ENCODE assay signal across 1 cellular context in genomic region chr4:40055873-40056721, GRCh38.
A peak's percentile ranks its signal among the peaks of the same experiment; 100 is the strongest.
TF ChIP-seq lines count a peak whose summit lies in the region.

No MANE protein-coding gene starts in this region.

TF ChIP-seq in HEK293, 187 proteins besides CTCF, POLR2A, EP300 and RAD21 (continued from another document and continues in another):
- TF ChIP-seq, protein P1, sequence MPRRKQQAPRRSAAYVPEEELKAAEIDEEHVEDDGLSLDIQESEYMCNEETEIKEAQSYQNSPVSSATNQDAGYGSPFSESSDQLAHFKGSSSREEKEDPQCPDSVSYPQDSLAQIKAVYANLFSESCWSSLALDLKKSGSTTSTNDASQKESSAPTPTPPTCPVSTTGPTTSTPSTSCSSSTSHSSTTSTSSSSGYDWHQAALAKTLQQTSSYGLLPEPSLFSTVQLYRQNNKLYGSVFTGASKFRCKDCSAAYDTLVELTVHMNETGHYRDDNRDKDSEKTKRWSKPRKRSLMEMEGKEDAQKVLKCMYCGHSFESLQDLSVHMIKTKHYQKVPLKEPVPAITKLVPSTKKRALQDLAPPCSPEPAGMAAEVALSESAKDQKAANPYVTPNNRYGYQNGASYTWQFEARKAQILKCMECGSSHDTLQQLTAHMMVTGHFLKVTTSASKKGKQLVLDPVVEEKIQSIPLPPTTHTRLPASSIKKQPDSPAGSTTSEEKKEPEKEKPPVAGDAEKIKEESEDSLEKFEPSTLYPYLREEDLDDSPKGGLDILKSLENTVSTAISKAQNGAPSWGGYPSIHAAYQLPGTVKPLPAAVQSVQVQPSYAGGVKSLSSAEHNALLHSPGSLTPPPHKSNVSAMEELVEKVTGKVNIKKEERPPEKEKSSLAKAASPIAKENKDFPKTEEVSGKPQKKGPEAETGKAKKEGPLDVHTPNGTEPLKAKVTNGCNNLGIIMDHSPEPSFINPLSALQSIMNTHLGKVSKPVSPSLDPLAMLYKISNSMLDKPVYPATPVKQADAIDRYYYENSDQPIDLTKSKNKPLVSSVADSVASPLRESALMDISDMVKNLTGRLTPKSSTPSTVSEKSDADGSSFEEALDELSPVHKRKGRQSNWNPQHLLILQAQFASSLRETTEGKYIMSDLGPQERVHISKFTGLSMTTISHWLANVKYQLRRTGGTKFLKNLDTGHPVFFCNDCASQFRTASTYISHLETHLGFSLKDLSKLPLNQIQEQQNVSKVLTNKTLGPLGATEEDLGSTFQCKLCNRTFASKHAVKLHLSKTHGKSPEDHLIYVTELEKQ (tag by site-specific recombination; IDR thresholded peaks at IDR 0.05; ENCODE audit: borderline replicate concordance), result no peak
- TF ChIP-seq ZNF530 (tag by site-specific recombination; IDR thresholded peaks at IDR 0.05; ENCODE audit: low read depth) (no peak), TCF7L2 (IDR thresholded peaks at IDR 0.05; ENCODE audit: borderline replicate concordance, low read depth, low read length) (no peak), ZNF292 (tag by site-specific recombination; IDR thresholded peaks at IDR 0.05; ENCODE audit: borderline replicate concordance, low read depth) (no peak), PRDM4 (tag by site-specific recombination; IDR thresholded peaks at IDR 0.05) (peak; percentile 85), ZNF701 (tag by site-specific recombination; IDR thresholded peaks at IDR 0.05) (no peak), ZFP3 (tag by site-specific recombination; IDR thresholded peaks at IDR 0.05; ENCODE audit: low read depth) (no peak), ZNF391 (tag by site-specific recombination; IDR thresholded peaks at IDR 0.05; ENCODE audit: borderline replicate concordance, low read depth) (no peak), ZNF830 (tag by site-specific recombination; IDR thresholded peaks at IDR 0.05; ENCODE audit: low read depth) (no peak), ZNF792 (tag by site-specific recombination; IDR thresholded peaks at IDR 0.05) (no peak), ZBTB44 (tag by site-specific recombination; IDR thresholded peaks at IDR 0.05) (no peak), ZNF518A (tag by site-specific recombination; conservative IDR thresholded peaks at IDR 0.05; ENCODE audit: low read depth) (no peak), ZNF560 (tag by site-specific recombination; IDR thresholded peaks at IDR 0.05; ENCODE audit: borderline replicate concordance) (no peak), ZBTB48 (tag by site-specific recombination; IDR thresholded peaks at IDR 0.05) (no peak), ZNF23 (tag by site-specific recombination; IDR thresholded peaks at IDR 0.05; ENCODE audit: borderline replicate concordance) (no peak), PRDM6 (tag by site-specific recombination; IDR thresholded peaks at IDR 0.05) (no peak), ZNF48 (tag by site-specific recombination; IDR thresholded peaks at IDR 0.05) (no peak), PRDM10 (tag by site-specific recombination; IDR thresholded peaks at IDR 0.05) (peak; percentile 68), ZNF660 (tag by site-specific recombination; IDR thresholded peaks at IDR 0.05) (peak; percentile 42; the same call in 1 of the 2 replicates), ZNF423 (tag by site-specific recombination; IDR thresholded peaks at IDR 0.05) (no peak), GLIS2 (tag by site-specific recombination; IDR thresholded peaks at IDR 0.05) (peak; percentile 77), ZNF311 (tag by site-specific recombination; IDR thresholded peaks at IDR 0.05; ENCODE audit: borderline replicate concordance) (no peak), ZFHX2 (tag by site-specific recombination; conservative IDR thresholded peaks at IDR 0.05) (no peak), ZNF664 (tag by site-specific recombination; IDR thresholded peaks at IDR 0.05) (no peak), AEBP2 (tag by site-specific recombination; IDR thresholded peaks at IDR 0.05; ENCODE audit: borderline replicate concordance) (no peak), ZNF211 (tag by site-specific recombination; IDR thresholded peaks at IDR 0.05; ENCODE audit: low read depth) (no peak), ZNF140 (tag by site-specific recombination; IDR thresholded peaks at IDR 0.05) (no peak), ZFP69B (tag by site-specific recombination; IDR thresholded peaks at IDR 0.05) (peak; percentile 21; the same call in 1 of the 2 replicates), GLIS1 (tag by site-specific recombination; IDR thresholded peaks at IDR 0.05) (peak; percentile 49; the same call in 1 of the 2 replicates), ZNF747 (tag by site-specific recombination; IDR thresholded peaks at IDR 0.05) (no peak), ZIC2 (tag by site-specific recombination; IDR thresholded peaks at IDR 0.05) (peak; percentile 63), SETDB1 (IDR thresholded peaks at IDR 0.05; ENCODE audit: insufficient read length, low read length) (no peak)
- TF ChIP-seq, protein P2, sequence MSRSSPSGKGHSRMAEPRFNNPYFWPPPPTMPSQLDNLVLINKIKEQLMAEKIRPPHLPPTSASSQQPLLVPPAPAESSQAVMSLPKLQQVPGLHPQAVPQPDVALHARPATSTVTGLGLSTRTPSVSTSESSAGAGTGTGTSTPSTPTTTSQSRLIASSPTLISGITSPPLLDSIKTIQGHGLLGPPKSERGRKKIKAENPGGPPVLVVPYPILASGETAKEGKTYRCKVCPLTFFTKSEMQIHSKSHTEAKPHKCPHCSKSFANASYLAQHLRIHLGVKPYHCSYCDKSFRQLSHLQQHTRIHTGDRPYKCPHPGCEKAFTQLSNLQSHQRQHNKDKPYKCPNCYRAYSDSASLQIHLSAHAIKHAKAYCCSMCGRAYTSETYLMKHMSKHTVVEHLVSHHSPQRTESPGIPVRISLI (tag by site-specific recombination; IDR thresholded peaks at IDR 0.05), result no peak
- TF ChIP-seq, protein P3, sequence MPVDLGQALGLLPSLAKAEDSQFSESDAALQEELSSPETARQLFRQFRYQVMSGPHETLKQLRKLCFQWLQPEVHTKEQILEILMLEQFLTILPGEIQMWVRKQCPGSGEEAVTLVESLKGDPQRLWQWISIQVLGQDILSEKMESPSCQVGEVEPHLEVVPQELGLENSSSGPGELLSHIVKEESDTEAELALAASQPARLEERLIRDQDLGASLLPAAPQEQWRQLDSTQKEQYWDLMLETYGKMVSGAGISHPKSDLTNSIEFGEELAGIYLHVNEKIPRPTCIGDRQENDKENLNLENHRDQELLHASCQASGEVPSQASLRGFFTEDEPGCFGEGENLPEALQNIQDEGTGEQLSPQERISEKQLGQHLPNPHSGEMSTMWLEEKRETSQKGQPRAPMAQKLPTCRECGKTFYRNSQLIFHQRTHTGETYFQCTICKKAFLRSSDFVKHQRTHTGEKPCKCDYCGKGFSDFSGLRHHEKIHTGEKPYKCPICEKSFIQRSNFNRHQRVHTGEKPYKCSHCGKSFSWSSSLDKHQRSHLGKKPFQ (tag by site-specific recombination; IDR thresholded peaks at IDR 0.05), result no peak
